ENCODE assay signal across 14 cellular contexts in the genomic region with DNA sequence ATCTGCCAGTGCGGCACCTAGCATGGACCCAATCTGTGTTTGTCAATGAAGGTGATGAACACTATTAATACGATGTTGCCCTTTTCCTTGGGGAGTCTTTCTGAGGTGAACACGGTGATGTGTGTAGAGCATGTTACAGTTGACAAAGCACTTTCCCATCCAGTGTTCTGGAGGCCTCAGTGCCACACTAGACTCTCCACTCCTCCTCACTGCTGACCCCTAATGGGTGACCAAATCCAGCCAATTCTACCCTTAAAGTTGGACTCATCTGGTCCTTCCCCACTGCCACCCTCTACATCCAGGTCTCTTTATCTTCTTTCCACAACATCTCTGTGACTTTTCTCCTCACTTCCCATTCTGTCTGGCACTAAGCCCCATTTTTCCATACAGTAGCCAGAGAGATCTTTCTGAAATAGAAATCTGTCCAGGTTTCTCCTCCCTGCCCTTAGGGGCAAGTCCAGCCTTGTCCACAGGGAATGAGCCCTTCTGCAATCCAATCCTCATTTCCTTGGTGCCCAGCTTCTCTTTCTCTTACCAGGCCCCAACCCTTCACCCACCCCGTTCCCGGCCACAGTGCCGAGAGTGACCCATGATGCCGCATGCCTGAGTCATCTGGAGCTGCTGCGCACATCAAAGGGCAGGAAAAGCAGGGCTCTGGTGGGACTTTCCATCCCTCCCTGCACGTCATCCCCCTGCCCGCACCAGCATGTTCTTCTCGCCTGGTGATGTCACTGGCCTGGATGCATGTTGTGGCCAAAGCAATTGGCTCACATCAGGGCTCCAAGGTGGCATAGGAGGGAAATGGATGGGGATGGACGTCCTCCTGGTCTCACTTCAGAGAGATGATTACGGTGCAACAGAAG.
DNase-seq lines count a peak whose midpoint lies in the region; ATAC-seq, FAIRE-seq and TF ChIP-seq lines count a peak whose summit lies in the region.
"Had no signal": no experiment of that assay in that cellular context is flagged by ENCODE, and none has a peak within 500 bp of the region (broad histone marks: within the 10 kb centered on the region; RNA-seq: fewer than 3 reads in every experiment).

No MANE protein-coding gene starts in this region.

- ATAC-seq in HepG2: peak; percentile 57
- ATAC-seq in right lobe of liver: no peak
- ATAC-seq in activated T-cell treated with anti-CD3 and anti-CD28 coated beads, Interleukin-2, amount 50 U/mL, for 4 hours: no peak
- ATAC-seq in HG02938 (IDR thresholded peaks at IDR 0.05; ENCODE audit: unreplicated experiment): no peak

- H3K27ac ChIP-seq in HepG2 (ENCODE audit: extremely low read length, insufficient read depth, low read length): no peak overlapping the region
- H3K27ac ChIP-seq in right lobe of liver: no peak overlapping the region
- peak overlapping the region; percentile 60 for H3K27ac ChIP-seq in SJSA1
- H3K27ac ChIP-seq: right atrium auricular region, tibial nerve had no signal

- no peak for TF ChIP-seq RAD21 in HepG2 (CRISPR knock-in tag; IDR thresholded peaks at IDR 0.05)

- H3K4me1 Mint-ChIP-seq in activated T-cell treated with anti-CD3 and anti-CD28 coated beads, Interleukin-2, amount 50 U/mL, for 4 hours (ENCODE audit: low read depth): no peaks in the 10 kb centered on the region
- H3K4me1 Mint-ChIP-seq: activated naive CD8-positive, alpha-beta T cell treated with anti-CD3 and anti-CD28 coated beads, Interleukin-2, amount 10 ng/mL, durations not matched to agents 7 days and 5 days had no signal

- H3K4me3 Mint-ChIP-seq in activated T-cell treated with anti-CD3 and anti-CD28 coated beads, Interleukin-2, amount 50 U/mL, for 4 hours: no peak overlapping the region
- H3K4me3 Mint-ChIP-seq: activated naive CD8-positive, alpha-beta T cell treated with anti-CD3 and anti-CD28 coated beads, Interleukin-2, amount 10 ng/mL, durations not matched to agents 7 days and 5 days; T-helper 1 cell treated with Interleukin-12 subunit alpha and Interleukin-12 subunit beta and Interleukin-4 antibody, amounts not matched to agents 30 μg/mL and 1 μg/mL, for 36 hours had no signal

- TF ChIP-seq CTCF in HepG2 (CRISPR knock-in tag; IDR thresholded peaks at IDR 0.05) (peak; percentile 24; the same call in 1 of the 2 replicates), right lobe of liver (IDR thresholded peaks at IDR 0.05) (no peak), BE2C (IDR thresholded peaks at IDR 0.05; ENCODE audit: low read depth, low read length) (no peak)

- H3K9me3 ChIP-seq in HepG2 (ENCODE audit: low read length) (no peaks in the 10 kb centered on the region), right lobe of liver (no peaks in the 10 kb centered on the region), SJSA1 (replicated peaks) (no peaks in the 10 kb centered on the region), BE2C (no peaks in the 10 kb centered on the region)
- H3K9me3 ChIP-seq: right atrium auricular region, tibial nerve had no signal

- H4K20me1 ChIP-seq in HepG2 (ENCODE audit: insufficient read depth, low read length): no peaks in the 10 kb centered on the region

- H3K4me2 ChIP-seq in HepG2 (ENCODE audit: low read depth, low read length): no peak overlapping the region

- H3K27me3 ChIP-seq in HepG2 (ENCODE audit: control insufficient read depth in 1 of 2, insufficient read depth in 2 of 2, low read length in 2 of 2) (no peaks in the 10 kb centered on the region), right lobe of liver (no peaks in the 10 kb centered on the region), SJSA1 (replicated peaks) (peaks cover 2% of the 10 kb centered on the region; the same call in 1 of the 2 replicates), BE2C (no peaks in the 10 kb centered on the region)
- H3K27me3 ChIP-seq: right atrium auricular region, tibial nerve had no signal

- H3K4me1 ChIP-seq in HepG2 (ENCODE audit: insufficient read depth, low read length): peaks cover 25% of the 10 kb centered on the region
- no peaks in the 10 kb centered on the region for H3K4me1 ChIP-seq in right lobe of liver
- peaks cover 11% of the 10 kb centered on the region for H3K4me1 ChIP-seq in SJSA1 (replicated peaks)
- H3K4me1 ChIP-seq in BE2C: no peaks in the 10 kb centered on the region
- H3K4me1 ChIP-seq: right atrium auricular region, tibial nerve had no signal

- CTCF ChIA-PET in HepG2 (lab: Yijun Ruan, JAX; ENCODE audit: low intra/inter-chr PET ratio, low total read pairs): no interaction called here

- H3K9ac ChIP-seq in HepG2 (ENCODE audit: insufficient read depth, low read depth, low read length): no peak overlapping the region

- H3K27me3 Mint-ChIP-seq in activated T-cell treated with anti-CD3 and anti-CD28 coated beads, Interleukin-2, amount 50 U/mL, for 4 hours (ENCODE audit: low read depth): peaks cover 16% of the 10 kb centered on the region

- no peak overlapping the region for H2AFZ ChIP-seq in HepG2 (ENCODE audit: low read length)

- H3K79me2 ChIP-seq in HepG2 (ENCODE audit: insufficient read depth, low read length): no peaks in the 10 kb centered on the region

- TF ChIP-seq POLR2A in HepG2 (IDR thresholded peaks at IDR 0.05; ENCODE audit: insufficient read depth in 1 of 2, low read depth in 2 of 2, low read length in 2 of 2) (no peak), right lobe of liver (IDR thresholded peaks at IDR 0.05) (no peak)

- TF ChIP-seq EP300 in HepG2 (IDR thresholded peaks at IDR 0.05; ENCODE audit: low read depth in 2 of 2, low read length in 2 of 2): peak in 1 of 2 experiments; percentile 26; a peak in 1 of 4 replicates
- no peak for TF ChIP-seq EP300 in HepG2 (CRISPR knock-in tag; IDR thresholded peaks at IDR 0.05; ENCODE audit: borderline replicate concordance)

- H3K4me3 ChIP-seq in HepG2 (replicated peaks in 1 of 3; ENCODE audit: insufficient read depth in 1 of 3, low read depth in 2 of 3, low read length in 3 of 3) (no peak overlapping the region), right lobe of liver (no peak overlapping the region), SJSA1 (no peak overlapping the region), BE2C (ENCODE audit: low read depth, low read length) (no peak overlapping the region)
- H3K4me3 ChIP-seq: right atrium auricular region, tibial nerve had no signal

- in situ Hi-C loops in HepG2 (cut with HindIII; ENCODE audit: extremely low pct_ligation_motif_present, low pct_unique_long_range_greater_than_20kb): no loop called here

- no peaks in the 10 kb centered on the region for H3K36me3 Mint-ChIP-seq in activated T-cell treated with anti-CD3 and anti-CD28 coated beads, Interleukin-2, amount 50 U/mL, for 4 hours (ENCODE audit: insufficient read depth)
- H3K36me3 Mint-ChIP-seq: activated naive CD8-positive, alpha-beta T cell treated with anti-CD3 and anti-CD28 coated beads, Interleukin-2, amount 10 ng/mL, durations not matched to agents 7 days and 5 days had no signal

- H3K36me3 ChIP-seq in HepG2 (replicated peaks in 1 of 2; ENCODE audit: control insufficient read depth in 1 of 2, insufficient read depth in 2 of 2, low read length in 2 of 2) (no peaks in the 10 kb centered on the region), right lobe of liver (no peaks in the 10 kb centered on the region), SJSA1 (no peaks in the 10 kb centered on the region), BE2C (no peaks in the 10 kb centered on the region)
- H3K36me3 ChIP-seq: right atrium auricular region, tibial nerve had no signal

- POLR2A ChIA-PET in HepG2 (lab: Yijun Ruan, JAX): interaction anchor here (1.6 kb wide), 1 partner anchor 68 kb away, joined by 4 read pairs; no protein-coding TSS in a partner anchor

- intact Hi-C loops in HepG2 (cut with micrococcal nuclease; ENCODE audit: unreplicated experiment): no loop called here
- intact Hi-C loops in right lobe of liver (cut with DNase I): no loop called here

- WGBS in HepG2 (ENCODE audit: low lambda C conversion rate): 53% methylated on average over 10 of the region's 13 CpGs
- WGBS in right lobe of liver (ENCODE audit: insufficient coverage, low coverage, low lambda C conversion rate, missing lambda C conversion rate): 81% methylated on average over 8 of the region's 13 CpGs

- no peaks in the 10 kb centered on the region for H3K9me3 Mint-ChIP-seq in activated T-cell treated with anti-CD3 and anti-CD28 coated beads, Interleukin-2, amount 50 U/mL, for 4 hours
- H3K9me3 Mint-ChIP-seq: activated naive CD8-positive, alpha-beta T cell treated with anti-CD3 and anti-CD28 coated beads, Interleukin-2, amount 10 ng/mL, durations not matched to agents 7 days and 5 days; T-helper 1 cell treated with Interleukin-12 subunit alpha and Interleukin-12 subunit beta and Interleukin-4 antibody, amounts not matched to agents 30 μg/mL and 1 μg/mL, for 36 hours had no signal

- peak; percentile 31 for DNase-seq in HepG2 (ENCODE audit: low spot score)
- no peak for DNase-seq in right lobe of liver
- peak; percentile 76 to 92 for DNase-seq in SJSA1 (ENCODE audit: low read depth in 1 of 2, low spot score in 2 of 2)
- DNase-seq in fibroblast of peridontal ligament (ENCODE audit: extremely low read depth): peak; percentile 53
- peak; percentile 57 for DNase-seq in ureter (ENCODE audit: low spot score)
- no peak for DNase-seq in activated T-cell treated with anti-CD3 and anti-CD28 coated beads, Interleukin-2, amount 50 U/mL, for 4 hours
- no peak for DNase-seq in BE2C
- DNase-seq: activated naive CD8-positive, alpha-beta T cell treated with anti-CD3 and anti-CD28 coated beads, Interleukin-2, amount 10 ng/mL, durations not matched to agents 7 days and 5 days; effector memory CD4-positive, alpha-beta T cell; NCI-H187 had no signal

- FAIRE-seq in HepG2 (lab: Jason Lieb, UNC): no peak

- BruUV-seq in HepG2 (replicated peaks; lab: Mats Ljungman, UMichigan): no TSS peak

TF ChIP-seq in HepG2, 621 proteins besides CTCF, POLR2A, EP300 and RAD21 (continues in another document):
- no peak for TF ChIP-seq ZFP82 (CRISPR knock-in tag; IDR thresholded peaks at IDR 0.05; ENCODE audit: borderline replicate concordance)
- TF ChIP-seq GABPA (IDR thresholded peaks at IDR 0.05; ENCODE audit: low read depth, low read length): no peak
- no peak for TF ChIP-seq GABPA (CRISPR knock-in tag; IDR thresholded peaks at IDR 0.05; ENCODE audit: low read depth)
- TF ChIP-seq KDM2A (CRISPR knock-in tag; IDR thresholded peaks at IDR 0.05; ENCODE audit: borderline replicate concordance, low read depth): 0 out of 2 replicates have a peak, but pooled peaks have one; percentile 18
- peak; percentile 80 for TF ChIP-seq FOSL2 (CRISPR knock-in tag; IDR thresholded peaks at IDR 0.05)

Comparison
In these comparisons a context has a peak if more than half of its experiments do, and no peak if none do; other contexts are left out.
1. DNase-seq: peak in HepG2 (single experiment), SJSA1 (2 of 2), fibroblast of peridontal ligament (single experiment) and ureter (single experiment); none in right lobe of liver (0 of 3), activated T-cell treated with anti-CD3 and anti-CD28 coated beads, Interleukin-2, amount 50 U/mL, for 4 hours (single experiment) and BE2C (single experiment).